In genomic region chr1:18926315-18927081, GRCh38 we compare ENCODE assay signal across 1 cellular context.
TF ChIP-seq lines count a peak whose summit lies in the region.

No MANE protein-coding gene starts in this region.

TF ChIP-seq in GM12878, 131 proteins besides CTCF, POLR2A, EP300 and RAD21 (continued from another document and continues in another):
- TF ChIP-seq NKRF (conservative IDR thresholded peaks at IDR 0.05) = no peak
- TF ChIP-seq GABPA (IDR thresholded peaks at IDR 0.05; ENCODE audit: low read depth) = peak; percentile 84
- TF ChIP-seq POLR2AphosphoS5 (IDR thresholded peaks at IDR 0.05; ENCODE audit: low read length) = peak; percentile 74
- TF ChIP-seq CBX5 (IDR thresholded peaks at IDR 0.05; ENCODE audit: low read depth) = no peak
- no peak for TF ChIP-seq E4F1 (IDR thresholded peaks at IDR 0.05; ENCODE audit: borderline replicate concordance, partially characterized antibody)
- no peak; the same call in 1 of the 2 replicates for TF ChIP-seq USF2 (IDR thresholded peaks at IDR 0.05; ENCODE audit: borderline replicate concordance, low read depth, low read length)
- peak; percentile 77; the same call in 1 of the 2 replicates for TF ChIP-seq ZBTB40 (IDR thresholded peaks at IDR 0.05; ENCODE audit: borderline replicate concordance)
- TF ChIP-seq ESRRA (IDR thresholded peaks at IDR 0.05; ENCODE audit: low read length) = no peak
- TF ChIP-seq PBX3 (IDR thresholded peaks at IDR 0.05; ENCODE audit: insufficient replicate concordance, low read depth, low read length) = no peak
- no peak for TF ChIP-seq BACH1 (IDR thresholded peaks at IDR 0.05; ENCODE audit: borderline replicate concordance)
- TF ChIP-seq FOXM1 (IDR thresholded peaks at IDR 0.05; ENCODE audit: low read depth, low read length) = no peak
- no peak for TF ChIP-seq IRF5 (IDR thresholded peaks at IDR 0.05; ENCODE audit: borderline replicate concordance)
- no peak for TF ChIP-seq ZNF24 (IDR thresholded peaks at IDR 0.05)
- TF ChIP-seq ATF2 (IDR thresholded peaks at IDR 0.05; ENCODE audit: low read length) = no peak
- no peak for TF ChIP-seq SREBF1 (IDR thresholded peaks at IDR 0.05; ENCODE audit: low read length)
- no peak for TF ChIP-seq SUPT20H (IDR thresholded peaks at IDR 0.05; ENCODE audit: borderline replicate concordance, control insufficient read depth, low read depth, low read length)
- TF ChIP-seq PRDM15 (CRISPR knock-in tag; IDR thresholded peaks at IDR 0.05) = no peak
- TF ChIP-seq MYB (IDR thresholded peaks at IDR 0.05; ENCODE audit: borderline replicate concordance, low read depth, low read length) = no peak
- peak; percentile 18; the same call in 1 of the 2 replicates for TF ChIP-seq SMC3 (IDR thresholded peaks at IDR 0.05; ENCODE audit: borderline replicate concordance, low read length)
- TF ChIP-seq CBFB (IDR thresholded peaks at IDR 0.05; ENCODE audit: low read depth) = no peak
- peak; percentile 60; the same call in 1 of the 2 replicates for TF ChIP-seq HDGF (IDR thresholded peaks at IDR 0.05)
- no peak for TF ChIP-seq SREBF2 (IDR thresholded peaks at IDR 0.05; ENCODE audit: low read length)
- TF ChIP-seq RELA (IDR thresholded peaks at IDR 0.05; ENCODE audit: borderline replicate concordance, partially characterized antibody) = no peak
- peak; percentile 64 for TF ChIP-seq JUNB (IDR thresholded peaks at IDR 0.05)
- peak; percentile 65; the same call in 1 of the 2 replicates for TF ChIP-seq TAF1 (IDR thresholded peaks at IDR 0.05; ENCODE audit: borderline replicate concordance, low read depth, low read length)
- TF ChIP-seq SMAD5 (IDR thresholded peaks at IDR 0.05; ENCODE audit: low read depth) = peak; percentile 60; the same call in 1 of the 2 replicates
- peak in 1 of 2 experiments; percentile 40; a peak in 1 of 4 replicates for TF ChIP-seq ETV6 (conservative IDR thresholded peaks at IDR 0.05 in 1 of 2, IDR thresholded peaks at IDR 0.05 in 1 of 2; ENCODE audit: borderline replicate concordance in 1 of 2, low read depth in 1 of 2)
- no peak for TF ChIP-seq CEBPB (IDR thresholded peaks at IDR 0.05; ENCODE audit: borderline replicate concordance in 1 of 2, low read depth in 2 of 2, low read length in 2 of 2)
- peak; percentile 41; the same call in 1 of the 2 replicates for TF ChIP-seq JUND (IDR thresholded peaks at IDR 0.05; ENCODE audit: low read depth, low read length)
- TF ChIP-seq RAD51 (IDR thresholded peaks at IDR 0.05) = peak; percentile 57; the same call in 1 of the 2 replicates
- TF ChIP-seq EED (IDR thresholded peaks at IDR 0.05; ENCODE audit: low read depth) = 0 out of 2 replicates have a peak, but pooled peaks have one; percentile 44
- peak; percentile 67 for TF ChIP-seq MEF2B (IDR thresholded peaks at IDR 0.05; ENCODE audit: partially characterized antibody, poor library complexity, severe bottlenecking)
- TF ChIP-seq SIX5 (IDR thresholded peaks at IDR 0.05; ENCODE audit: low read depth, low read length, severe bottlenecking) = no peak
- TF ChIP-seq USF1 (IDR thresholded peaks at IDR 0.05; ENCODE audit: borderline replicate concordance, extremely low read length, insufficient read depth, low read depth, low read length) = peak; percentile 20
- TF ChIP-seq MLLT1 (IDR thresholded peaks at IDR 0.05) = 0 out of 2 replicates have a peak, but pooled peaks have one; percentile 44
- TF ChIP-seq TBL1XR1 (IDR thresholded peaks at IDR 0.05; ENCODE audit: low read depth, low read length) = no peak
